17 cellular contexts compared by ENCODE assay signal in the genomic region with DNA sequence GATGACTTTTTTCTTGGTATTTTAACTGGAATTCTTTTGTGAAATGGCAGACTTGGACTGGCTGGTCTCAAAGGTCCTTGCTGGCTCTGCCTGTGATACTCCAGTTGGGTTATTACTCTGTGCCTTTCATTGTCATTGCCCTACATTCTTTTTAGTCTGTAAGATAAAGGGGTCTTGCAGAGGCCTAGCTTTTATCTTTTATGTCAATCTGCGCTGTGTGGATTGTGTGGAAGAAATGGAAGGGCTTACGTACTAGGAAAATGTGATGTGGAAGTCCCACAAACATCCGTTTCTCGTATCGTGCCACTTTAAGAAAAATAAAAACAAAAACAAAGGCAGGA. TPM values are rescaled to one million over a fixed set of nuclear protein-coding genes. Genes with fewer than 3 reads are reported as not detected.
DNase-seq lines count a peak whose midpoint lies in the region; TF ChIP-seq lines count a peak whose summit lies in the region.
"Had no signal": no experiment of that assay in that cellular context is flagged by ENCODE, and none has a peak within 500 bp of the region (broad histone marks: within the 10 kb centered on the region; RNA-seq: fewer than 3 reads in every experiment).

No MANE protein-coding gene starts in this region.

- no peaks in the 10 kb centered on the region for H3K36me3 ChIP-seq in adrenal gland (replicated peaks in 1 of 2)
- no peaks in the 10 kb centered on the region for H3K36me3 ChIP-seq in liver (ENCODE audit: control insufficient read depth in 4 of 4, insufficient read depth in 3 of 4, low read depth in 1 of 4, low read length in 3 of 4)
- no peaks in the 10 kb centered on the region for H3K36me3 ChIP-seq in smooth muscle cell (ENCODE audit: low read depth)
- H3K36me3 ChIP-seq: HAP-1, pancreas, upper lobe of left lung had no signal

- intact Hi-C loops in adrenal gland (cut with DNase I) = no loop called here
- intact Hi-C loops in activated CD4-positive, alpha-beta memory T cell treated with anti-CD3 and anti-CD28 coated beads for 36 hours (cut with micrococcal nuclease) = loop anchor here (2.0 to 10.0 kb wide), 3 partner anchors 130 to 787 kb away; no protein-coding TSS in a partner anchor

- H3K27ac ChIP-seq in HL-60 (replicated peaks) (peak overlapping the region; percentile 49), adrenal gland (peak overlapping the region in 4 of 5 donors; percentile 15 to 80 (median 74)), liver (ENCODE audit: low read depth in 1 of 2, low read length in 2 of 2) (peak overlapping the region; percentile 65 to 76), smooth muscle cell (ENCODE audit: low read depth) (peak overlapping the region; percentile 90)

- peak overlapping the region; percentile 63 for H3K4me2 ChIP-seq in smooth muscle cell

- no peaks in the 10 kb centered on the region for H4K20me1 ChIP-seq in smooth muscle cell (ENCODE audit: low read depth)

- CTCF ChIA-PET in activated CD4-positive, alpha-beta memory T cell treated with anti-CD3 and anti-CD28 coated beads for 36 hours (lab: Charles Lee) = interaction anchor here (0.9 to 1.8 kb wide), 10 partner anchors 18 to 507 kb away, joined by 3 to 16 read pairs (median 5); no protein-coding TSS in a partner anchor

- H3K9ac ChIP-seq in liver (ENCODE audit: low read depth in 1 of 2, low read length in 2 of 2) = peak overlapping the region; percentile 26 to 62
- H3K9ac ChIP-seq in smooth muscle cell (ENCODE audit: low read depth) = peak overlapping the region; percentile 74

- 26 to 50% (median 38%) methylated on average over 5 of the region's 5 CpGs for WGBS in adrenal gland, 4 donors
- WGBS in liver = 82% methylated on average over 5 of the region's 5 CpGs
- 27% methylated on average over 5 of the region's 5 CpGs for WGBS in smooth muscle cell (ENCODE audit: low lambda C conversion rate)

- H3K36me3 Mint-ChIP-seq in activated CD4-positive, alpha-beta memory T cell treated with anti-CD3 and anti-CD28 coated beads for 36 hours = no peaks in the 10 kb centered on the region
- H3K36me3 Mint-ChIP-seq: CD4-positive, CD25-positive, alpha-beta regulatory T cell; memory B cell; stimulated activated naive B cell treated with anti-CD40 and anti-IgM and Interleukin-4, amounts not matched to agents 10 μg/mL and 1 μg/mL and 100 μg/mL, for 72 hours had no signal

- no peaks in the 10 kb centered on the region for H3K27me3 ChIP-seq in HL-60 (ENCODE audit: insufficient read depth, poor library complexity, severe bottlenecking)
- H3K27me3 ChIP-seq in adrenal gland = no peaks in the 10 kb centered on the region
- no peaks in the 10 kb centered on the region for H3K27me3 ChIP-seq in liver (ENCODE audit: control insufficient read depth in 4 of 4, insufficient read depth in 4 of 4, low read length in 3 of 4)
- no peaks in the 10 kb centered on the region for H3K27me3 ChIP-seq in smooth muscle cell (ENCODE audit: low read depth)
- H3K27me3 ChIP-seq: pancreas, upper lobe of left lung had no signal

- H3K9me3 Mint-ChIP-seq in activated CD4-positive, alpha-beta memory T cell treated with anti-CD3 and anti-CD28 coated beads for 36 hours = no peaks in the 10 kb centered on the region
- H3K9me3 Mint-ChIP-seq: memory B cell; stimulated activated naive B cell treated with anti-CD40 and anti-IgM and Interleukin-4, amounts not matched to agents 10 μg/mL and 1 μg/mL and 100 μg/mL, for 72 hours had no signal

- no peak for TF ChIP-seq RAD21 in liver (IDR thresholded peaks at IDR 0.05)

- H3K9me3 ChIP-seq in adrenal gland (replicated peaks in 1 of 3) (no peaks in the 10 kb centered on the region), liver (ENCODE audit: control insufficient read depth in 4 of 4, low read length in 3 of 4) (no peaks in the 10 kb centered on the region), smooth muscle cell (replicated peaks; ENCODE audit: low read depth) (no peaks in the 10 kb centered on the region)
- H3K9me3 ChIP-seq: HAP-1, pancreas, upper lobe of left lung had no signal

- TF ChIP-seq CTCF in HL-60 (IDR thresholded peaks at IDR 0.05; ENCODE audit: insufficient read depth, low read length) = no peak
- TF ChIP-seq CTCF in adrenal gland (IDR thresholded peaks at IDR 0.05) = no peak
- no peak for TF ChIP-seq CTCF in liver (IDR thresholded peaks at IDR 0.05; ENCODE audit: low read depth, low read length, missing input control)
- no peak for TF ChIP-seq CTCF in smooth muscle cell (IDR thresholded peaks at IDR 0.05; ENCODE audit: borderline replicate concordance, insufficient read depth, poor library complexity, severe bottlenecking)

- peaks cover 24% of the 10 kb centered on the region for H3F3A ChIP-seq in smooth muscle cell (ENCODE audit: low read depth)

- peaks cover 3% of the 10 kb centered on the region for H3K27me3 Mint-ChIP-seq in activated CD4-positive, alpha-beta memory T cell treated with anti-CD3 and anti-CD28 coated beads for 36 hours

- no peak overlapping the region for H3K4me3 Mint-ChIP-seq in activated CD4-positive, alpha-beta memory T cell treated with anti-CD3 and anti-CD28 coated beads for 36 hours
- H3K4me3 Mint-ChIP-seq: CD4-positive, CD25-positive, alpha-beta regulatory T cell; memory B cell; stimulated activated naive B cell treated with anti-CD40 and anti-IgM and Interleukin-4, amounts not matched to agents 10 μg/mL and 1 μg/mL and 100 μg/mL, for 72 hours had no signal

- DNase-seq in HL-60 (ENCODE audit: low read depth in 1 of 2, low spot score in 1 of 2) = no peak
- DNase-seq in adrenal gland = peak in 2 of 7 donors; percentile 17 to 47
- DNase-seq in smooth muscle cell (lab: John Stamatoyannopoulos, UW; ENCODE audit: unreplicated experiment) = no peak
- DNase-seq in activated CD4-positive, alpha-beta memory T cell treated with anti-CD3 and anti-CD28 coated beads for 36 hours = no peak
- DNase-seq in HCEC 1CT = no peak
- no peak for DNase-seq in GDM1 (lab: John Stamatoyannopoulos, UW)
- DNase-seq in AML-193 (lab: John Stamatoyannopoulos, UW) = no peak
- DNase-seq: activated CD4-positive, alpha-beta T cell treated with anti-CD3 and anti-CD28 coated beads, Interleukin-2, amount 50 U/mL, for 48 hours; DND-41; stimulated activated naive B cell treated with anti-CD40 and anti-IgM and Interleukin-4, amounts not matched to agents 10 μg/mL and 1 μg/mL and 100 μg/mL, for 72 hours; upper lobe of left lung had no signal

- H3K79me2 ChIP-seq in smooth muscle cell (ENCODE audit: low read depth) = no peaks in the 10 kb centered on the region

- POLR2A ChIA-PET in activated CD4-positive, alpha-beta memory T cell treated with anti-CD3 and anti-CD28 coated beads for 36 hours (lab: Charles Lee) = no interaction called here

- TF ChIP-seq POLR2A in adrenal gland (IDR thresholded peaks at IDR 0.05) = no peak

- H3K4me3 ChIP-seq in HL-60 (replicated peaks; ENCODE audit: insufficient read depth, low read length) (no peak overlapping the region), adrenal gland (no peak overlapping the region), liver (ENCODE audit: low read depth in 1 of 3, low read length in 3 of 3) (no peak overlapping the region), smooth muscle cell (no peak overlapping the region)
- H3K4me3 ChIP-seq: HAP-1, pancreas, upper lobe of left lung had no signal

- no peak overlapping the region for H3K27ac Mint-ChIP-seq in activated CD4-positive, alpha-beta memory T cell treated with anti-CD3 and anti-CD28 coated beads for 36 hours
- H3K27ac Mint-ChIP-seq: CD4-positive, CD25-positive, alpha-beta regulatory T cell; memory B cell; stimulated activated naive B cell treated with anti-CD40 and anti-IgM and Interleukin-4, amounts not matched to agents 10 μg/mL and 1 μg/mL and 100 μg/mL, for 72 hours had no signal

- H3K4me1 ChIP-seq in adrenal gland (replicated peaks in 1 of 2) (peaks cover 14 to 47% of the 10 kb centered on the region in 2 donors), liver (ENCODE audit: control insufficient read depth in 4 of 4, insufficient read depth in 4 of 4, low read length in 3 of 4) (peaks cover 1 to 72% (median 48%) of the 10 kb centered on the region in 4 donors), smooth muscle cell (ENCODE audit: low read depth) (peaks cover 22% of the 10 kb centered on the region)

- H3K4me1 Mint-ChIP-seq in activated CD4-positive, alpha-beta memory T cell treated with anti-CD3 and anti-CD28 coated beads for 36 hours (ENCODE audit: low read depth) = no peaks in the 10 kb centered on the region

- H2AFZ ChIP-seq in smooth muscle cell (ENCODE audit: low read depth) = peak overlapping the region; percentile 80

TF ChIP-seq in liver, 16 proteins besides CTCF, POLR2A, EP300 and RAD21:
- TF ChIP-seq RXRA (IDR thresholded peaks at IDR 0.05) (no peak), EGR1 (IDR thresholded peaks at IDR 0.05; ENCODE audit: low read depth in 2 of 2) (no peak), YY1 (IDR thresholded peaks at IDR 0.05) (no peak), HNF4A (conservative IDR thresholded peaks at IDR 0.05) (no peak)
- TF ChIP-seq, protein P1, sequence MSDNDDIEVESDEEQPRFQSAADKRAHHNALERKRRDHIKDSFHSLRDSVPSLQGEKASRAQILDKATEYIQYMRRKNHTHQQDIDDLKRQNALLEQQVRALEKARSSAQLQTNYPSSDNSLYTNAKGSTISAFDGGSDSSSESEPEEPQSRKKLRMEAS (IDR thresholded peaks at IDR 0.05) = no peak
- TF ChIP-seq, protein P2, sequence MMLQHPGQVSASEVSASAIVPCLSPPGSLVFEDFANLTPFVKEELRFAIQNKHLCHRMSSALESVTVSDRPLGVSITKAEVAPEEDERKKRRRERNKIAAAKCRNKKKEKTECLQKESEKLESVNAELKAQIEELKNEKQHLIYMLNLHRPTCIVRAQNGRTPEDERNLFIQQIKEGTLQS (IDR thresholded peaks at IDR 0.05) = no peak

RNA-seq across cellular contexts. Expression of gene TMEM212, which starts 8.7 kb away (rescaled TPM):
- total RNA-seq in adrenal gland (not detected), liver (not detected), smooth muscle cell (not detected in 2 replicates)
- polyA plus RNA-seq in adrenal gland (not detected), liver (not detected), smooth muscle cell (not detected in 2 replicates)
- not detected for total RNA-seq in activated CD4-positive, alpha-beta memory T cell treated with anti-CD3 and anti-CD28 coated beads for 36 hours
- total RNA-seq: CD4-positive, CD25-positive, alpha-beta regulatory T cell; glomerular endothelial cell; pancreas had no signal
- polyA plus RNA-seq: CD4-positive, CD25-positive, alpha-beta regulatory T cell; pancreas had no signal

RNA-seq across cellular contexts. Expression of gene PLD1, which starts 24.1 kb away (rescaled TPM):
- total RNA-seq in adrenal gland (100 to 1,000 TPM in 6 of 8 donors, 10 to 100 TPM in 2; 60.3 to 178 (median 126) TPM), liver (10 to 100 TPM; 26.7 to 31.5 TPM), smooth muscle cell (33.8 and 36.1 TPM in 2 replicates)
- polyA plus RNA-seq in adrenal gland (10 to 100 TPM; 25.7 to 79.8 (median 36.5) TPM), liver (10 to 100 TPM in 1 of 2 donors, 1 to 10 TPM in 1; 4.9 to 10.5 TPM), smooth muscle cell (15.2 and 15.6 TPM in 2 replicates)
- 1 to 10 TPM in 1 of 2 experiments, under 1 TPM in 1; 0.99 to 1.4 TPM for total RNA-seq in activated CD4-positive, alpha-beta memory T cell treated with anti-CD3 and anti-CD28 coated beads for 36 hours

Comparison
In these comparisons a context has a peak if more than half of its experiments do, and no peak if none do; other contexts are left out.
1. RNA of gene PLD1, which starts 24.1 kb away (total RNA-seq): 60.3 to 178 TPM in adrenal gland, 33.8 to 36.1 TPM in smooth muscle cell and 26.7 to 31.5 TPM in liver; 0.99 to 1.4 TPM in activated CD4-positive, alpha-beta memory T cell treated with anti-CD3 and anti-CD28 coated beads for 36 hours; every median in the first group is over 10 times any median in the second.
2. Peak in every context shown above with its lines, with median percentiles within 50 percentile points of each other: H3K27ac ChIP-seq.